Comparison of ENCODE assay signal across 1 cellular context in genomic region chr3:169923831-169924230, GRCh38.
TF ChIP-seq lines count a peak whose summit lies in the region.

No MANE protein-coding gene starts in this region.

TF ChIP-seq in HepG2, 621 proteins besides CTCF, POLR2A, EP300 and RAD21:
- TF ChIP-seq HHEX (CRISPR knock-in tag; IDR thresholded peaks at IDR 0.05): no peak
- TF ChIP-seq ZNF639 (CRISPR knock-in tag; conservative IDR thresholded peaks at IDR 0.05): no peak
- TF ChIP-seq MYNN (CRISPR knock-in tag; IDR thresholded peaks at IDR 0.05; ENCODE audit: low read depth): no peak
- TF ChIP-seq ARHGAP35 (CRISPR knock-in tag; IDR thresholded peaks at IDR 0.05; ENCODE audit: borderline replicate concordance): no peak
- TF ChIP-seq, protein P1, sequence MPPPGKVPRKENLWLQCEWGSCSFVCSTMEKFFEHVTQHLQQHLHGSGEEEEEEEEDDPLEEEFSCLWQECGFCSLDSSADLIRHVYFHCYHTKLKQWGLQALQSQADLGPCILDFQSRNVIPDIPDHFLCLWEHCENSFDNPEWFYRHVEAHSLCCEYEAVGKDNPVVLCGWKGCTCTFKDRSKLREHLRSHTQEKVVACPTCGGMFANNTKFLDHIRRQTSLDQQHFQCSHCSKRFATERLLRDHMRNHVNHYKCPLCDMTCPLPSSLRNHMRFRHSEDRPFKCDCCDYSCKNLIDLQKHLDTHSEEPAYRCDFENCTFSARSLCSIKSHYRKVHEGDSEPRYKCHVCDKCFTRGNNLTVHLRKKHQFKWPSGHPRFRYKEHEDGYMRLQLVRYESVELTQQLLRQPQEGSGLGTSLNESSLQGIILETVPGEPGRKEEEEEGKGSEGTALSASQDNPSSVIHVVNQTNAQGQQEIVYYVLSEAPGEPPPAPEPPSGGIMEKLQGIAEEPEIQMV (CRISPR knock-in tag; IDR thresholded peaks at IDR 0.05; ENCODE audit: low read depth): no peak
- no peak for TF ChIP-seq EHMT2 (IDR thresholded peaks at IDR 0.05; ENCODE audit: borderline replicate concordance, low read depth, low read length)
- TF ChIP-seq TRIM22 (IDR thresholded peaks at IDR 0.05): no peak
- TF ChIP-seq CEBPG (CRISPR knock-in tag; IDR thresholded peaks at IDR 0.05): no peak
- no peak for TF ChIP-seq CEBPZ (IDR thresholded peaks at IDR 0.05; ENCODE audit: low read length)
- TF ChIP-seq KLF15 (CRISPR knock-in tag; IDR thresholded peaks at IDR 0.05; ENCODE audit: borderline replicate concordance): no peak
- no peak for TF ChIP-seq POGK (CRISPR knock-in tag; conservative IDR thresholded peaks at IDR 0.05)
- no peak for TF ChIP-seq SOX5 (CRISPR knock-in tag; IDR thresholded peaks at IDR 0.05; ENCODE audit: borderline replicate concordance)
- TF ChIP-seq ZNF850 (CRISPR knock-in tag; conservative IDR thresholded peaks at IDR 0.05): no peak
- TF ChIP-seq, protein P2, sequence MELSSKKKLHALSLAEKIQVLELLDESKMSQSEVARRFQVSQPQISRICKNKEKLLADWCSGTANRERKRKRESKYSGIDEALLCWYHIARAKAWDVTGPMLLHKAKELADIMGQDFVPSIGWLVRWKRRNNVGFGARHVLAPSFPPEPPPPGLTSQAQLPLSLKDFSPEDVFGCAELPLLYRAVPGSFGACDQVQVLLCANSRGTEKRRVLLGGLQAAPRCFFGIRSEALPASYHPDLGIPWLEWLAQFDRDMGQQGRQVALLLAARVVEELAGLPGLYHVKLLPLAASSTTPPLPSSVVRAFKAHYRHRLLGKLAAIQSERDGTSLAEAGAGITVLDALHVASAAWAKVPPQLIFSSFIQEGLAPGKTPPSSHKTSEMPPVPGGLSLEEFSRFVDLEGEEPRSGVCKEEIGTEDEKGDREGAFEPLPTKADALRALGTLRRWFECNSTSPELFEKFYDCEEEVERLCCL (CRISPR knock-in tag; IDR thresholded peaks at IDR 0.05; ENCODE audit: borderline replicate concordance): no peak
- TF ChIP-seq ZNF775 (CRISPR knock-in tag; IDR thresholded peaks at IDR 0.05; ENCODE audit: borderline replicate concordance): no peak
- no peak for TF ChIP-seq TEAD2 (CRISPR knock-in tag; IDR thresholded peaks at IDR 0.05)
- no peak for TF ChIP-seq ZNF234 (CRISPR knock-in tag; conservative IDR thresholded peaks at IDR 0.05)
- TF ChIP-seq DPF2 (CRISPR knock-in tag; IDR thresholded peaks at IDR 0.05; ENCODE audit: borderline replicate concordance, low read depth): no peak
- no peak for TF ChIP-seq ZNF589 (CRISPR knock-in tag; conservative IDR thresholded peaks at IDR 0.05)
- TF ChIP-seq, protein P3, sequence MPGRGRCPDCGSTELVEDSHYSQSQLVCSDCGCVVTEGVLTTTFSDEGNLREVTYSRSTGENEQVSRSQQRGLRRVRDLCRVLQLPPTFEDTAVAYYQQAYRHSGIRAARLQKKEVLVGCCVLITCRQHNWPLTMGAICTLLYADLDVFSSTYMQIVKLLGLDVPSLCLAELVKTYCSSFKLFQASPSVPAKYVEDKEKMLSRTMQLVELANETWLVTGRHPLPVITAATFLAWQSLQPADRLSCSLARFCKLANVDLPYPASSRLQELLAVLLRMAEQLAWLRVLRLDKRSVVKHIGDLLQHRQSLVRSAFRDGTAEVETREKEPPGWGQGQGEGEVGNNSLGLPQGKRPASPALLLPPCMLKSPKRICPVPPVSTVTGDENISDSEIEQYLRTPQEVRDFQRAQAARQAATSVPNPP (CRISPR knock-in tag; IDR thresholded peaks at IDR 0.05): no peak
